13 cellular contexts compared by ENCODE assay signal in genomic region chr17:21199311-21199710, GRCh38. TPM values are rescaled to one million over a fixed set of nuclear protein-coding genes. Genes with fewer than 3 reads are reported as not detected.
A peak's percentile ranks its signal among the peaks of the same experiment; 100 is the strongest.
DNase-seq lines count a peak whose midpoint lies in the region; ATAC-seq, FAIRE-seq and TF ChIP-seq lines count a peak whose summit lies in the region.
"Had no signal": no experiment of that assay in that cellular context is flagged by ENCODE, and none has a peak within 500 bp of the region (broad histone marks: within the 10 kb centered on the region; RNA-seq: fewer than 3 reads in every experiment).

No MANE protein-coding gene starts in this region.

- DNase-seq in AG20443 (ENCODE audit: low spot score) (peak; percentile 92), NT2/D1 (ENCODE audit: low read depth, low spot score) (peak; percentile 88), choroid plexus epithelial cell (ENCODE audit: low read depth) (peak; percentile 67), keratinocyte (ENCODE audit: low read depth, low spot score) (no peak), caudate nucleus (lab: John Stamatoyannopoulos, UW) (no peak), COLO668 (lab: John Stamatoyannopoulos, UW; ENCODE audit: unreplicated experiment) (no peak), breast epithelium (ENCODE audit: low spot score in 2 of 2) (no peak)
- DNase-seq: activated CD8-positive, alpha-beta memory T cell treated with anti-CD3 and anti-CD28 coated beads, Interleukin-2, amount 10 ng/mL, durations not matched to agents 7 days and 5 days; NCI-H2029; PC-9; stimulated activated CD4-positive, alpha-beta T cell treated with anti-CD3 and anti-CD28 coated beads, Interleukin-4, amount 100 ng/mL, for 24 hours had no signal

- H3K36me3 ChIP-seq in NT2/D1 (ENCODE audit: insufficient read depth, insufficient read length, low read length) (peaks cover 49% of the 10 kb centered on the region), keratinocyte (ENCODE audit: control insufficient read depth in 2 of 2, extremely low read depth in 1 of 2, insufficient read depth in 2 of 2, low read length in 2 of 2) (peaks cover 11 to 35% of the 10 kb centered on the region in 2 experiments), breast epithelium (no peaks in the 10 kb centered on the region)

- peaks cover 30% of the 10 kb centered on the region for H4K20me1 ChIP-seq in keratinocyte (ENCODE audit: control insufficient read depth, extremely low read depth, insufficient read depth, low read length)

- FAIRE-seq in keratinocyte (lab: Jason Lieb, UNC): peak; percentile 48

- H2AFZ ChIP-seq in keratinocyte (ENCODE audit: control insufficient read depth, low read length): no peak overlapping the region
- H2AFZ ChIP-seq: PC-9 had no signal

- no peak overlapping the region for H3K4me3 ChIP-seq in NT2/D1 (ENCODE audit: insufficient read length, low read depth)
- no peak overlapping the region for H3K4me3 ChIP-seq in choroid plexus epithelial cell (ENCODE audit: low read depth, low read length)
- no peak overlapping the region for H3K4me3 ChIP-seq in keratinocyte (ENCODE audit: control insufficient read depth in 2 of 3, extremely low read depth in 1 of 3, insufficient read depth in 2 of 3, low read depth in 1 of 3, low read length in 3 of 3)
- no peak overlapping the region for H3K4me3 ChIP-seq in breast epithelium
- H3K4me3 ChIP-seq: PC-9, prostate gland had no signal

- H3K4me2 ChIP-seq in keratinocyte (ENCODE audit: control insufficient read depth, extremely low read depth, insufficient read depth, low read depth, low read length): peak overlapping the region; percentile 27
- H3K4me2 ChIP-seq: PC-9 had no signal

- no peaks in the 10 kb centered on the region for H3K9me3 ChIP-seq in NT2/D1 (ENCODE audit: insufficient read depth, low read length)
- no peaks in the 10 kb centered on the region for H3K9me3 ChIP-seq in keratinocyte (ENCODE audit: control insufficient read depth, low read depth, low read length)
- H3K9me3 ChIP-seq in breast epithelium: no peaks in the 10 kb centered on the region
- H3K9me3 ChIP-seq: prostate gland had no signal

- dilution Hi-C loops in keratinocyte (cut with MboI; ENCODE audit: extremely low pct_ligation_motif_present, low sequenced_read_pairs): no loop called here

- peaks cover 16% of the 10 kb centered on the region for H3K9me1 ChIP-seq in keratinocyte (ENCODE audit: control insufficient read depth, extremely low read depth, insufficient read depth, low read length)

- H3K9ac ChIP-seq in NT2/D1 (ENCODE audit: insufficient read length, low read depth) (peak overlapping the region; percentile 69), keratinocyte (ENCODE audit: control insufficient read depth, extremely low read depth, insufficient read depth, low read length) (no peak overlapping the region)

- peaks cover 30% of the 10 kb centered on the region for H3K4me1 ChIP-seq in NT2/D1 (ENCODE audit: insufficient read depth, insufficient read length)
- peaks cover 53% of the 10 kb centered on the region for H3K4me1 ChIP-seq in keratinocyte (ENCODE audit: control insufficient read depth, extremely low read depth, insufficient read depth, low read length)
- H3K4me1 ChIP-seq in breast epithelium: peaks cover 0 to 4% of the 10 kb centered on the region in 2 donors

- no peaks in the 10 kb centered on the region for H3K27me3 ChIP-seq in NT2/D1 (ENCODE audit: insufficient read depth, insufficient read length)
- H3K27me3 ChIP-seq in keratinocyte (ENCODE audit: control insufficient read depth, extremely low read depth, insufficient read depth, low read length): no peaks in the 10 kb centered on the region
- H3K27me3 ChIP-seq in breast epithelium: no peaks in the 10 kb centered on the region

- intact Hi-C loops in breast epithelium (cut with DNase I; ENCODE audit: low total_unique reads): no loop called here

- TF ChIP-seq POLR2A in breast epithelium (IDR thresholded peaks at IDR 0.05): no peak

- peaks cover 61% of the 10 kb centered on the region for H3K79me2 ChIP-seq in keratinocyte (ENCODE audit: control insufficient read depth, insufficient read depth, low read length)

- H3K27ac ChIP-seq in keratinocyte (ENCODE audit: control insufficient read depth, insufficient read depth, low read length) (peak overlapping the region; percentile 43), caudate nucleus (ENCODE audit: low read depth, low read length) (no peak overlapping the region), breast epithelium (peak overlapping the region in 1 of 2 donors; percentile 0)
- H3K27ac ChIP-seq: PC-9, prostate gland had no signal

- TF ChIP-seq CTCF in choroid plexus epithelial cell (conservative IDR thresholded peaks at IDR 0.05; ENCODE audit: low read depth, low read length) (no peak), keratinocyte (optimal IDR thresholded peaks at IDR 0.05 in 1 of 3, IDR thresholded peaks at IDR 0.05 in 1 of 3, conservative IDR thresholded peaks at IDR 0.05 in 1 of 3; ENCODE audit: extremely low read depth in 1 of 3, insufficient read depth in 2 of 3, low read length in 3 of 3) (no peak), breast epithelium (IDR thresholded peaks at IDR 0.05) (no peak)

- no peak for ATAC-seq in HG02938 (IDR thresholded peaks at IDR 0.05; ENCODE audit: unreplicated experiment)
- ATAC-seq: activated CD8-positive, alpha-beta memory T cell treated with anti-CD3 and anti-CD28 coated beads, Interleukin-2, amount 10 ng/mL, durations not matched to agents 7 days and 5 days had no signal

RNA-seq across cellular contexts. Expression of gene TMEM11, which starts 14.7 kb away (rescaled TPM):
- 38.5 to 58.1 TPM (median 40.1 TPM) in 3 replicates for polyA plus RNA-seq in keratinocyte
- polyA plus RNA-seq in keratinocyte (2011; ENCODE audit: low read depth): 21.2 TPM
- 36.6 and 44.0 TPM in 2 replicates for polyA plus RNA-seq in keratinocyte (2011; cell fraction: cytosol; rRNA removed)
- polyA plus RNA-seq in keratinocyte (2011; cell fraction: nucleus; rRNA removed): 26.4 and 37.1 TPM in 2 replicates
- polyA plus RNA-seq in keratinocyte (2012; ENCODE audit: low replicate concordance): 26.6 and 27.2 TPM in 2 replicates
- polyA minus RNA-seq in keratinocyte: 20.8 to 45.3 TPM (median 30.9 TPM) in 3 replicates
- polyA minus RNA-seq in keratinocyte (2011; cell fraction: cytosol; rRNA and poly(A)+ RNA removed): 49.5 TPM
- 9.8 and 11.9 TPM in 2 replicates for polyA minus RNA-seq in keratinocyte (2011; cell fraction: nucleus; rRNA and poly(A)+ RNA removed)
- 10 to 100 TPM; 28.1 to 34.1 (median 33.1) TPM for total RNA-seq in breast epithelium

RNA-seq across cellular contexts. Expression of gene NATD1, which starts 53.9 kb away (rescaled TPM):
- 1.5 to 3.3 TPM (median 3.1 TPM) in 3 replicates for polyA plus RNA-seq in keratinocyte
- polyA plus RNA-seq in keratinocyte (2011; ENCODE audit: low read depth): 0.77 TPM
- polyA plus RNA-seq in keratinocyte (2011; cell fraction: cytosol; rRNA removed): 3.7 and 5.3 TPM in 2 replicates
- 4.3 and 5.8 TPM in 2 replicates for polyA plus RNA-seq in keratinocyte (2011; cell fraction: nucleus; rRNA removed)
- 3.6 and 4.2 TPM in 2 replicates for polyA plus RNA-seq in keratinocyte (2012; ENCODE audit: low replicate concordance)
- polyA minus RNA-seq in keratinocyte: 2.1 to 6.0 TPM (median 4.2 TPM) in 3 replicates
- 5.2 TPM for polyA minus RNA-seq in keratinocyte (2011; cell fraction: cytosol; rRNA and poly(A)+ RNA removed)
- 3.5 and 4.3 TPM in 2 replicates for polyA minus RNA-seq in keratinocyte (2011; cell fraction: nucleus; rRNA and poly(A)+ RNA removed)
- total RNA-seq in breast epithelium: 10 to 100 TPM in 1 of 3 donors, 1 to 10 TPM in 2; 8.2 to 11.8 (median 8.6) TPM

Comparison
In these comparisons a context has a peak if more than half of its experiments do, and no peak if none do; other contexts are left out.
1. DNase-seq: peak in AG20443 (single experiment), NT2/D1 (single experiment) and choroid plexus epithelial cell (single experiment); none in keratinocyte (single experiment), caudate nucleus (0 of 61), COLO668 (single experiment) and breast epithelium (0 of 2).